26 cellular contexts compared by ENCODE assay signal in the genomic region with DNA sequence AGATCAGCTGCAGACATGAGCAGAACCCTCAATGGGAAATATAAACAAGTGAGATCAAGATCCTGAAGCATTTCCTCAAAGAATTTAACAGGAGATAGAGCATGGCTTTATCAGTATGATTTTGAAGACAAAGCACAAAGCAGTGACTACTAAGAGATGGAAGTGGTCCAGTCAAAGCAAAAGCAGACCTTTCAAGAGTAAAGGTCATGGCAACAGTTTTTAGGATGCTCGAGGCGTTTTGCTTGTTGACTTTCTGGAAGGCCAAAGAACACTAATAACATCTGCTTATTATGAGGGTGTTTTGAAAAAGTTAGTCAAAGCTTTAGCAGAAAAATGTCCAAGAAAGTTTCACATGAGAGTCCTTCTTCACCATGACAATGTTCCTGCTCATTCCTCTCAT.
DNase-seq lines count a peak whose midpoint lies in the region; ATAC-seq and TF ChIP-seq lines count a peak whose summit lies in the region.
"Had no signal": no experiment of that assay in that cellular context is flagged by ENCODE, and none has a peak within 500 bp of the region (broad histone marks: within the 10 kb centered on the region; RNA-seq: fewer than 3 reads in every experiment).

No MANE protein-coding gene starts in this region.

- ATAC-seq in T-helper 17 cell = no peak
- ATAC-seq in GM18861 (IDR thresholded peaks at IDR 0.05; ENCODE audit: unreplicated experiment) = no peak
- ATAC-seq: HepG2 had no signal

- CTCF ChIA-PET in BJ (lab: Yijun Ruan, JAX) = no interaction called here

- H3K4me1 Mint-ChIP-seq in T-helper 17 cell = no peaks in the 10 kb centered on the region

- H3K4me3 ChIP-seq in BJ (ENCODE audit: low read depth, low read length) (no peak overlapping the region), choroid plexus epithelial cell (ENCODE audit: low read depth, low read length) (no peak overlapping the region), fibroblast of villous mesenchyme (ENCODE audit: low read depth, low read length) (no peak overlapping the region)
- H3K4me3 ChIP-seq: PC-9, SJSA1 had no signal

- no peaks in the 10 kb centered on the region for H3K36me3 ChIP-seq in BJ (ENCODE audit: control insufficient read depth, insufficient read depth, low read length)
- H3K36me3 ChIP-seq: BE2C, SJSA1 had no signal

- H3K27me3 Mint-ChIP-seq in T-helper 17 cell = no peaks in the 10 kb centered on the region

- POLR2A ChIA-PET in BJ (lab: Charles Lee) = no interaction called here

- no peaks in the 10 kb centered on the region for H3K36me3 Mint-ChIP-seq in T-helper 17 cell (ENCODE audit: low read depth)

- no peaks in the 10 kb centered on the region for H3K9me3 ChIP-seq in T-helper 17 cell (ENCODE audit: control insufficient read depth, low read length, poor library complexity, severe bottlenecking)
- H3K9me3 ChIP-seq: BE2C, SJSA1 had no signal

- no peak overlapping the region for H3K27ac Mint-ChIP-seq in T-helper 17 cell

- TF ChIP-seq CTCF in BJ (IDR thresholded peaks at IDR 0.05; ENCODE audit: insufficient read depth, low read depth, low read length) = no peak
- no peak for TF ChIP-seq CTCF in choroid plexus epithelial cell (conservative IDR thresholded peaks at IDR 0.05; ENCODE audit: low read depth, low read length)
- TF ChIP-seq CTCF in fibroblast of villous mesenchyme (IDR thresholded peaks at IDR 0.05; ENCODE audit: insufficient read depth, low read depth, low read length) = no peak

- H3K27me3 ChIP-seq in BJ (ENCODE audit: control insufficient read depth, insufficient read depth, low read length) = no peaks in the 10 kb centered on the region
- H3K27me3 ChIP-seq: BE2C, SJSA1 had no signal

- H3K4me3 Mint-ChIP-seq in T-helper 17 cell = no peak overlapping the region

- DNase-seq in BJ (ENCODE audit: low read depth) (peak; percentile 17), M059J (ENCODE audit: low read depth) (peak; percentile 35), choroid plexus epithelial cell (ENCODE audit: low read depth) (peak; percentile 4), fibroblast of villous mesenchyme (ENCODE audit: low read depth) (peak; percentile 81), D341Med (ENCODE audit: low spot score) (no peak), T-helper 17 cell (no peak), NAMALWA (ENCODE audit: low spot score) (no peak)
- DNase-seq: 8988T; ACHN; BE2C; Karpas-422; MV-4-11; NCI-H1105 treated with DMSO at 0.1 percent for 48 hours; NCI-H146; NCI-H1930; NCI-H2107; NCI-H446 treated with DMSO at 0.1 percent for 48 hours; NCI-H526; NCI-H82; NK-92 treated with Interleukin-12 subunit alpha and Interleukin-12 subunit beta, amount 100 ng/mL, for 24 hours; PC-9; Right ventricle myocardium superior; RPMI8226 had no signal

Comparison
In these comparisons a context has a peak if more than half of its experiments do, and no peak if none do; other contexts are left out.
1. DNase-seq: peak in BJ (single experiment), M059J (single experiment), choroid plexus epithelial cell (single experiment) and fibroblast of villous mesenchyme (single experiment); none in D341Med (single experiment), T-helper 17 cell (0 of 3) and NAMALWA (single experiment).